In the genomic region with DNA sequence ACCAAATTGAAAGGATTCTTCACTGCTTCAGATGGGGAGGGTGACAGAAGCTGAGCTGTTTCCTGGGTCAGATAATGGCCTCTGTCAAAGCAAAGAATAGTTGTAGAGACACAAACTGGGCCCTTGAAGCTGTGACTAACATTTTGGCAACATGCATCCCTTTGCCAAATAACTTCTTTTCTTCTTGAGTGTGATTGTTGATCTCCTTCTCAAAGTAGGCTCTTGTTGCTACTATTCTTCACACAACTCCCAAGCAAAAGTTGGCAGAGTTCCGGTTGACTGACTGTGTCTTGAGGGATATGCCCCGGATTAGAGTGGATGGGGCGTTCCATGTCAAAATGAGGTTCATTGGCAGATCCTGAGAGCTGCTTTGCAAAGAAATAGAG, we compare ENCODE assay signal across 9 cellular contexts. TPM values are rescaled to one million over a fixed set of nuclear protein-coding genes. Genes with fewer than 3 reads are reported as not detected.
A peak's percentile ranks its signal among the peaks of the same experiment; 100 is the strongest.
DNase-seq lines count a peak whose midpoint lies in the region; ATAC-seq and TF ChIP-seq lines count a peak whose summit lies in the region.
"Had no signal": no experiment of that assay in that cellular context is flagged by ENCODE, and none has a peak within 500 bp of the region (broad histone marks: within the 10 kb centered on the region; RNA-seq: fewer than 3 reads in every experiment).

No MANE protein-coding gene starts in this region.

- no peak for TF ChIP-seq CTCF in CD8-positive, alpha-beta T cell (IDR thresholded peaks at IDR 0.05)

- no peaks in the 10 kb centered on the region for H3K27me3 Mint-ChIP-seq in CD8-positive, alpha-beta T cell (ENCODE audit: low read depth)

- POLR2A ChIA-PET in CD8-positive, alpha-beta T cell (lab: Charles Lee): no interaction called here

- H3K4me1 ChIP-seq in CD8-positive, alpha-beta T cell (ENCODE audit: insufficient read depth, low read length): peaks cover 4% of the 10 kb centered on the region
- H3K4me1 ChIP-seq in adipocyte (ENCODE audit: control insufficient read depth, insufficient read depth, low read length): peaks cover 17% of the 10 kb centered on the region

- intact Hi-C loops in CD8-positive, alpha-beta T cell (cut with DNase I, micrococcal nuclease): no loop called here

- H3K4me3 Mint-ChIP-seq in CD8-positive, alpha-beta T cell: no peak overlapping the region

- H3K9ac ChIP-seq in adipocyte (ENCODE audit: low read length): peak overlapping the region; percentile 33

- H3K9me3 Mint-ChIP-seq in CD8-positive, alpha-beta T cell: no peaks in the 10 kb centered on the region

- CTCF ChIA-PET in CD8-positive, alpha-beta T cell (lab: Charles Lee): interaction anchor here (0.6 to 1.1 kb wide), 2 partner anchors 22 to 54 kb away, joined by 3 read pairs; no protein-coding TSS in a partner anchor

- no peak overlapping the region for H3K4me3 ChIP-seq in CD8-positive, alpha-beta T cell (ENCODE audit: low read depth, low read length)
- H3K4me3 ChIP-seq in adipocyte (ENCODE audit: low read length): peak overlapping the region; percentile 50

- H3K27ac Mint-ChIP-seq in CD8-positive, alpha-beta T cell: peak overlapping the region; percentile 47

- no peak overlapping the region for H3K27ac ChIP-seq in CD8-positive, alpha-beta T cell (ENCODE audit: low read depth, low read length)

- peaks cover 35% of the 10 kb centered on the region for H3K36me3 Mint-ChIP-seq in CD8-positive, alpha-beta T cell

- DNase-seq in CD8-positive, alpha-beta T cell: no peak
- no peak for DNase-seq in adipocyte (ENCODE audit: low read depth)
- peak; percentile 85 for DNase-seq in foreskin melanocyte
- peak; percentile 90 for DNase-seq in pons (ENCODE audit: low spot score)
- no peak for DNase-seq in RKO (ENCODE audit: low spot score)
- DNase-seq in DMS79 treated with DMSO at 0.1 percent for 48 hours (lab: John Stamatoyannopoulos, UW): no peak
- DNase-seq in iPS-NIHi11 (ENCODE audit: low spot score): no peak
- DNase-seq: NCI-H1417 had no signal

- peaks cover 6% of the 10 kb centered on the region for H3K36me3 ChIP-seq in CD8-positive, alpha-beta T cell (ENCODE audit: insufficient read depth, low read length)
- peaks cover 4% of the 10 kb centered on the region for H3K36me3 ChIP-seq in adipocyte (ENCODE audit: control insufficient read depth, insufficient read depth, low read length, severe bottlenecking)

- H3K4me1 Mint-ChIP-seq in CD8-positive, alpha-beta T cell (ENCODE audit: low read depth): peaks cover 42% of the 10 kb centered on the region

- ATAC-seq in CD8-positive, alpha-beta T cell: no peak
- no peak for ATAC-seq in GM18498 (IDR thresholded peaks at IDR 0.05; ENCODE audit: unreplicated experiment)

- H3K27me3 ChIP-seq in CD8-positive, alpha-beta T cell (ENCODE audit: insufficient read depth, low read length): no peaks in the 10 kb centered on the region
- no peaks in the 10 kb centered on the region for H3K27me3 ChIP-seq in adipocyte (replicated peaks; ENCODE audit: control insufficient read depth, insufficient read depth, low read length)

- H3K9me3 ChIP-seq in CD8-positive, alpha-beta T cell (ENCODE audit: low read length): no peaks in the 10 kb centered on the region
- H3K9me3 ChIP-seq in adipocyte (ENCODE audit: control insufficient read depth, low read length): no peaks in the 10 kb centered on the region

RNA-seq across cellular contexts. Expression of gene WIPF2, which starts 5.6 kb away (rescaled TPM):
- 10 to 100 TPM; 26.8 to 30.8 TPM for total RNA-seq in CD8-positive, alpha-beta T cell

RNA-seq across cellular contexts. Expression of gene RAPGEFL1, which starts 47.4 kb away (rescaled TPM):
- 1 to 10 TPM; 8.8 to 9.2 TPM for total RNA-seq in CD8-positive, alpha-beta T cell

Comparison
In these comparisons a context has a peak if more than half of its experiments do, and no peak if none do; other contexts are left out.
1. DNase-seq: peak in foreskin melanocyte (single experiment) and pons (single experiment); none in CD8-positive, alpha-beta T cell (0 of 7), adipocyte (single experiment), RKO (single experiment), DMS79 treated with DMSO at 0.1 percent for 48 hours (single experiment) and iPS-NIHi11 (single experiment).